In the genomic region with DNA sequence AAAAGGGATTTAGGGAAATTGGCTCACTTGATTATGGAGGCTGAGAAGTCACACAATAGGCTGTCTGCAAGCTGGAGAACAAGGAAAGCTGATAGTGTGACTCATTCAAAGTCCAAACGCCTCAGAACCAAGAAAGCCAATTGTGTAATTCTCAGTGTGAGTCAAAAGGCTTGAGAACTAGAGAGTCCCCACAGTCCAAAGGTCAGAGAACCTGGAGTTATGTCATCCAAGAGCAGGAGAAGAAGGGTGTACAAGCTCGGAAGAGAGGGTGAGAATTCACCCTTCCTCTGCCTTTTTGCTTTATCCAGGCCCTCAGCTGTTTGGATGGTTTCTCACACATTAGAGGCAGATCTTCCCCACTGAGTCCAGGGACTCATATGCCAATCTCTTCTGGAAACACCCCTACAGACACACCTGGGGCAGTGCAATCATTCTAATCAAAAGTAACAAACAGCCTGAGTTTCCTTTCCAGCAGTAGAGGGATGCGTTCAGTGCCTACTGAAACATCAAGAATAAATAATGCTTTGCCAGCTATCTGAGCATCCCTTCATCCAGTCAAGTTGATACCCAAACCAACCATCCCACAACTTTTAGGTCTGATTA, we compare ENCODE assay signal across 10 cellular contexts.
DNase-seq lines count a peak whose midpoint lies in the region; ATAC-seq and TF ChIP-seq lines count a peak whose summit lies in the region.
"Had no signal": no experiment of that assay in that cellular context is flagged by ENCODE, and none has a peak within 500 bp of the region (broad histone marks: within the 10 kb centered on the region; RNA-seq: fewer than 3 reads in every experiment).

No MANE protein-coding gene starts in this region.

- no peak for TF ChIP-seq CTCF in retinal pigment epithelial cell (conservative IDR thresholded peaks at IDR 0.05; ENCODE audit: low read depth, low read length)
- no peak for TF ChIP-seq CTCF in lower lobe of right lung (IDR thresholded peaks at IDR 0.05)

- H3K4me3 ChIP-seq in GM23248: no peak overlapping the region
- H3K4me3 ChIP-seq in retinal pigment epithelial cell (ENCODE audit: low read length): no peak overlapping the region
- no peak overlapping the region for H3K4me3 ChIP-seq in lower lobe of right lung

- no peak overlapping the region for H3K27ac ChIP-seq in GM23248
- no peak overlapping the region for H3K27ac ChIP-seq in lower lobe of right lung

- no peaks in the 10 kb centered on the region for H3K79me2 ChIP-seq in GM23248 (ENCODE audit: insufficient read depth)

- H4K20me1 ChIP-seq in GM23248 (ENCODE audit: insufficient read depth): no peaks in the 10 kb centered on the region

- H3K4me1 ChIP-seq in GM23248 (ENCODE audit: insufficient read depth) (peaks cover 16% of the 10 kb centered on the region), lower lobe of right lung (no peaks in the 10 kb centered on the region)

- intact Hi-C loops in activated naive CD4-positive, alpha-beta T cell treated with anti-CD3 and anti-CD28 coated beads for 36 hours (cut with micrococcal nuclease): no loop called here
- intact Hi-C loops in lower lobe of right lung (cut with DNase I): no loop called here

- peaks cover 5% of the 10 kb centered on the region for H3F3A ChIP-seq in GM23248 (ENCODE audit: insufficient read depth)

- peak; percentile 95 for ATAC-seq in esophagus mucosa
- no peak for ATAC-seq in lower lobe of right lung
- no peak for ATAC-seq in HG02763 (IDR thresholded peaks at IDR 0.05; ENCODE audit: unreplicated experiment)
- ATAC-seq: T-cell had no signal

- H3K9me3 ChIP-seq in GM23248 (ENCODE audit: low read depth) (no peaks in the 10 kb centered on the region), lower lobe of right lung (no peaks in the 10 kb centered on the region)

- no peaks in the 10 kb centered on the region for H3K9me3 Mint-ChIP-seq in activated naive CD4-positive, alpha-beta T cell treated with anti-CD3 and anti-CD28 coated beads for 36 hours
- H3K9me3 Mint-ChIP-seq: T-cell had no signal

- WGBS in GM23248 (ENCODE audit: low coverage in 1 of 2, low lambda C conversion rate in 2 of 2, missing lambda C conversion rate in 2 of 2), 2 experiments: 28 to 44% methylated on average over 3 of the region's 3 CpGs

- CTCF ChIA-PET in activated naive CD4-positive, alpha-beta T cell treated with anti-CD3 and anti-CD28 coated beads for 36 hours (lab: Charles Lee): no interaction called here

- peaks cover 2% of the 10 kb centered on the region for H3K4me1 Mint-ChIP-seq in activated naive CD4-positive, alpha-beta T cell treated with anti-CD3 and anti-CD28 coated beads for 36 hours (ENCODE audit: low read depth)
- H3K4me1 Mint-ChIP-seq: T-cell had no signal

- DNase-seq in GM23248 (peak; percentile 90), NOMO-1 (lab: John Stamatoyannopoulos, UW; ENCODE audit: unreplicated experiment in 2 of 2) (peak; percentile 50 to 85), retinal pigment epithelial cell (ENCODE audit: low read depth) (peak; percentile 53), lower lobe of right lung (no peak)
- DNase-seq in activated naive CD4-positive, alpha-beta T cell treated with anti-CD3 and anti-CD28 coated beads for 36 hours: no peak
- DNase-seq: activated naive CD4-positive, alpha-beta T cell; NCI-H1436 treated with DMSO at 0.1 percent for 48 hours; T-cell had no signal

- H3K36me3 ChIP-seq in GM23248 (ENCODE audit: low read depth) (no peaks in the 10 kb centered on the region), lower lobe of right lung (no peaks in the 10 kb centered on the region)

- no peak overlapping the region for H3K4me3 Mint-ChIP-seq in activated naive CD4-positive, alpha-beta T cell treated with anti-CD3 and anti-CD28 coated beads for 36 hours
- H3K4me3 Mint-ChIP-seq: T-cell had no signal

- H3K9me2 ChIP-seq in GM23248 (ENCODE audit: insufficient read depth): no peaks in the 10 kb centered on the region

- in situ Hi-C loops in GM23248 (cut with MboI): no loop called here

- H3K27me3 Mint-ChIP-seq in activated naive CD4-positive, alpha-beta T cell treated with anti-CD3 and anti-CD28 coated beads for 36 hours (ENCODE audit: low read depth): no peaks in the 10 kb centered on the region

- no peak overlapping the region for H3K27ac Mint-ChIP-seq in activated naive CD4-positive, alpha-beta T cell treated with anti-CD3 and anti-CD28 coated beads for 36 hours
- H3K27ac Mint-ChIP-seq: T-cell had no signal

- H2AFZ ChIP-seq in GM23248: no peak overlapping the region

- no peaks in the 10 kb centered on the region for H3K27me3 ChIP-seq in GM23248 (replicated peaks; ENCODE audit: insufficient read depth)
- no peaks in the 10 kb centered on the region for H3K27me3 ChIP-seq in lower lobe of right lung (ENCODE audit: low read depth)

- H3K9ac ChIP-seq in GM23248: no peak overlapping the region

- H3K36me3 Mint-ChIP-seq in activated naive CD4-positive, alpha-beta T cell treated with anti-CD3 and anti-CD28 coated beads for 36 hours (ENCODE audit: low read depth): no peaks in the 10 kb centered on the region
- H3K36me3 Mint-ChIP-seq: T-cell had no signal

- no peak overlapping the region for H3K4me2 ChIP-seq in GM23248 (ENCODE audit: unreplicated experiment)

Comparison
In these comparisons a context has a peak if more than half of its experiments do, and no peak if none do; other contexts are left out.
1. DNase-seq: peak in GM23248 (single experiment), NOMO-1 (2 of 2) and retinal pigment epithelial cell (single experiment); none in activated naive CD4-positive, alpha-beta T cell treated with anti-CD3 and anti-CD28 coated beads for 36 hours (single experiment) and lower lobe of right lung (single experiment).